Comparison of ENCODE assay signal across 9 cellular contexts in the genomic region with DNA sequence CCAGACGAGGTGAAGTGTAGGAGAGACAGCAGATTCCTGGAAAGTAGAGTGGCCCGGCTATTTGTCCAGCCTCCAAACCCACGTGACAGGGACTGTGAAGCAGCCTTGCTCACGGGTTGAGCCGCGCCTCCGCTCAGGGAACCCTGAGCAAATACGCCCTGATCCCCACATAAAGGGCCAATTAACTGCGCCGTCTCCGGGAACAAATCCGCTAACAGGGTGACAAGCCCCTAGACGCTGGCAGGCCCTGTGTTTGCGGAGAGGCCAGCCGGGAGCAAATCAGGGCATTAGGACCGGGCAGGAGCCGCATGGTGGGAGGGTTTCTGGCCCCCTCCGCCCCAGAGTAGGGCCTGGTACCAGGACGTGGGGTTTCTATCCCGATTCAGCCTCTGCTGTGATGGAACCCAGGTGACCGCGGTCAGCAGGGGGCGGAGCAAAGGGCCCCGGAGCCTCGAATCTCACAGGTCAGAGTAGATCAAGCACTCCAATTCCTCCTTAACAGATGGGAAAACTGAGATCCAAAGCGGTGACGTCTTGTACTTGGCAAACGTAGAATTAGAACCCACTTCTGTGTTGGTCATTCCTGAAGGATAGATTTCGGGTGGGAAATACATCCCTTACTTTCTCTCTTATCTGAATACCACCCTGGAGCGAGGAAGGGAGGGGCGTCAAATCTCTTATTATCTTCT. TPM values are rescaled to one million over a fixed set of nuclear protein-coding genes. Genes with fewer than 3 reads are reported as not detected.
A peak's percentile ranks its signal among the peaks of the same experiment; 100 is the strongest.
DNase-seq lines count a peak whose midpoint lies in the region; ATAC-seq and TF ChIP-seq lines count a peak whose summit lies in the region.
"Had no signal": no experiment of that assay in that cellular context is flagged by ENCODE, and none has a peak within 500 bp of the region (broad histone marks: within the 10 kb centered on the region; RNA-seq: fewer than 3 reads in every experiment).

No MANE protein-coding gene starts in this region.

- peak; percentile 17 for ATAC-seq in WTC11
- peak; percentile 67 for ATAC-seq in left ventricle myocardium superior
- no peak for ATAC-seq in GM21367 (IDR thresholded peaks at IDR 0.05; ENCODE audit: unreplicated experiment)
- ATAC-seq in HG02642 (IDR thresholded peaks at IDR 0.05; ENCODE audit: poor library complexity, unreplicated experiment), result no peak

- no peak overlapping the region for H3K27ac Mint-ChIP-seq in WTC11

- peak overlapping the region; percentile 54 for H3K4me3 Mint-ChIP-seq in WTC11

- peaks cover 32% of the 10 kb centered on the region for H3K4me1 Mint-ChIP-seq in WTC11

- CTCF ChIA-PET in WTC11 (lab: Charles Lee), result no interaction called here

- intact Hi-C loops in left ventricle myocardium superior (cut with micrococcal nuclease), result no loop called here

- H3K4me3 ChIP-seq in retinal pigment epithelial cell (ENCODE audit: low read length), result peak overlapping the region; percentile 33

- H3K27me3 Mint-ChIP-seq in WTC11 (ENCODE audit: low read depth), result peaks cover 95% of the 10 kb centered on the region

- H3K36me3 Mint-ChIP-seq in WTC11, result no peaks in the 10 kb centered on the region

- TF ChIP-seq CTCF in WTC11 (IDR thresholded peaks at IDR 0.05) (no peak), retinal pigment epithelial cell (conservative IDR thresholded peaks at IDR 0.05; ENCODE audit: low read depth, low read length) (peak; percentile 6)

- peak; percentile 71 for DNase-seq in GM03348 (ENCODE audit: low spot score)
- peak; percentile 44 for DNase-seq in WTC11 (ENCODE audit: low spot score)
- peak; percentile 54 for DNase-seq in left ventricle myocardium superior
- DNase-seq in retinal pigment epithelial cell (ENCODE audit: low read depth), result peak; percentile 27
- no peak for DNase-seq in NCI-H2171 treated with DMSO at 0.1 percent for 48 hours (lab: John Stamatoyannopoulos, UW)
- no peak for DNase-seq in activated naive CD4-positive, alpha-beta T cell (lab: John Stamatoyannopoulos, UW)
- DNase-seq: KBM-7 had no signal

- POLR2A ChIA-PET in WTC11 (lab: Charles Lee), result no interaction called here

- no peaks in the 10 kb centered on the region for H3K9me3 Mint-ChIP-seq in WTC11

TF ChIP-seq in WTC11, 78 proteins besides CTCF, POLR2A, EP300 and RAD21 (continues in another document):
- TF ChIP-seq ZNF219 (CRISPR knock-in tag; IDR thresholded peaks at IDR 0.05; ENCODE audit: borderline replicate concordance) (no peak), ZNF532 (CRISPR knock-in tag; IDR thresholded peaks at IDR 0.05; ENCODE audit: borderline replicate concordance) (no peak), RORB (CRISPR knock-in tag; IDR thresholded peaks at IDR 0.05) (no peak), SMAD3 (CRISPR knock-in tag; IDR thresholded peaks at IDR 0.05; ENCODE audit: borderline replicate concordance) (no peak), TCF7 (CRISPR knock-in tag; IDR thresholded peaks at IDR 0.05; ENCODE audit: low read depth) (no peak), ERG (CRISPR knock-in tag; IDR thresholded peaks at IDR 0.05) (no peak), MAX (CRISPR knock-in tag; IDR thresholded peaks at IDR 0.05) (no peak), ZNF317 (CRISPR knock-in tag; IDR thresholded peaks at IDR 0.05; ENCODE audit: borderline replicate concordance, low read depth) (peak; percentile 30; the same call in 1 of the 2 replicates), CBFB (CRISPR knock-in tag; IDR thresholded peaks at IDR 0.05; ENCODE audit: low read depth) (no peak), HMGA2 (CRISPR knock-in tag; IDR thresholded peaks at IDR 0.05) (no peak), GABPB1 (CRISPR knock-in tag; IDR thresholded peaks at IDR 0.05) (no peak), ZNF138 (CRISPR knock-in tag; conservative IDR thresholded peaks at IDR 0.05) (no peak), CREM (CRISPR knock-in tag; IDR thresholded peaks at IDR 0.05) (no peak), E2F5 (CRISPR knock-in tag; IDR thresholded peaks at IDR 0.05) (no peak), NFATC4 (CRISPR knock-in tag; IDR thresholded peaks at IDR 0.05) (no peak), PRRX2 (CRISPR knock-in tag; IDR thresholded peaks at IDR 0.05) (no peak), RELA (CRISPR knock-in tag; IDR thresholded peaks at IDR 0.05; ENCODE audit: borderline replicate concordance) (no peak)
- TF ChIP-seq, protein P1, sequence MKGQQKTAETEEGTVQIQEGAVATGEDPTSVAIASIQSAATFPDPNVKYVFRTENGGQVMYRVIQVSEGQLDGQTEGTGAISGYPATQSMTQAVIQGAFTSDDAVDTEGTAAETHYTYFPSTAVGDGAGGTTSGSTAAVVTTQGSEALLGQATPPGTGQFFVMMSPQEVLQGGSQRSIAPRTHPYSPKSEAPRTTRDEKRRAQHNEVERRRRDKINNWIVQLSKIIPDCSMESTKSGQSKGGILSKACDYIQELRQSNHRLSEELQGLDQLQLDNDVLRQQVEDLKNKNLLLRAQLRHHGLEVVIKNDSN (CRISPR knock-in tag; IDR thresholded peaks at IDR 0.05), result peak; percentile 65
- TF ChIP-seq, protein P2, sequence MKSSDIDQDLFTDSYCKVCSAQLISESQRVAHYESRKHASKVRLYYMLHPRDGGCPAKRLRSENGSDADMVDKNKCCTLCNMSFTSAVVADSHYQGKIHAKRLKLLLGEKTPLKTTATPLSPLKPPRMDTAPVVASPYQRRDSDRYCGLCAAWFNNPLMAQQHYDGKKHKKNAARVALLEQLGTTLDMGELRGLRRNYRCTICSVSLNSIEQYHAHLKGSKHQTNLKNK (CRISPR knock-in tag; IDR thresholded peaks at IDR 0.05), result no peak
- TF ChIP-seq, protein P3, sequence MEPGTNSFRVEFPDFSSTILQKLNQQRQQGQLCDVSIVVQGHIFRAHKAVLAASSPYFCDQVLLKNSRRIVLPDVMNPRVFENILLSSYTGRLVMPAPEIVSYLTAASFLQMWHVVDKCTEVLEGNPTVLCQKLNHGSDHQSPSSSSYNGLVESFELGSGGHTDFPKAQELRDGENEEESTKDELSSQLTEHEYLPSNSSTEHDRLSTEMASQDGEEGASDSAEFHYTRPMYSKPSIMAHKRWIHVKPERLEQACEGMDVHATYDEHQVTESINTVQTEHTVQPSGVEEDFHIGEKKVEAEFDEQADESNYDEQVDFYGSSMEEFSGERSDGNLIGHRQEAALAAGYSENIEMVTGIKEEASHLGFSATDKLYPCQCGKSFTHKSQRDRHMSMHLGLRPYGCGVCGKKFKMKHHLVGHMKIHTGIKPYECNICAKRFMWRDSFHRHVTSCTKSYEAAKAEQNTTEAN (CRISPR knock-in tag; IDR thresholded peaks at IDR 0.05), result no peak

RNA-seq across cellular contexts. Expression of gene ROBO3, which starts 2.0 kb away (rescaled TPM):
- total RNA-seq in WTC11 (2021), result 21.3 to 27.5 TPM (median 25.3 TPM) in 3 replicates
- total RNA-seq in left ventricle myocardium superior, result 4.5 TPM

RNA-seq across cellular contexts. Expression of gene ROBO4, which starts 34.4 kb away (rescaled TPM):
- 0.07 to 0.13 TPM (median 0.09 TPM) in 3 replicates for total RNA-seq in WTC11 (2021)
- 27.6 TPM for total RNA-seq in left ventricle myocardium superior

RNA-seq across cellular contexts. Expression of gene HEPN1, which starts 55.8 kb away (rescaled TPM):
- total RNA-seq in WTC11 (2021) (not detected in 3 replicates), left ventricle myocardium superior (not detected)

Comparison
In these comparisons a context has a peak if more than half of its experiments do, and no peak if none do; other contexts are left out.
1. DNase-seq: peak in GM03348 (single experiment), WTC11 (single experiment), left ventricle myocardium superior (single experiment) and retinal pigment epithelial cell (single experiment); none in NCI-H2171 treated with DMSO at 0.1 percent for 48 hours (single experiment) and activated naive CD4-positive, alpha-beta T cell (0 of 4).
2. ATAC-seq: peak in WTC11 (single experiment) and left ventricle myocardium superior (single experiment); none in GM21367 (single experiment) and HG02642 (single experiment).
3. RNA of gene ROBO4, which starts 34.4 kb away (total RNA-seq): 27.6 TPM in left ventricle myocardium superior (single experiment); 0.07 to 0.13 TPM in WTC11; every median in the first group is over 10 times any median in the second.